32 cellular contexts compared by ENCODE assay signal in the genomic region with DNA sequence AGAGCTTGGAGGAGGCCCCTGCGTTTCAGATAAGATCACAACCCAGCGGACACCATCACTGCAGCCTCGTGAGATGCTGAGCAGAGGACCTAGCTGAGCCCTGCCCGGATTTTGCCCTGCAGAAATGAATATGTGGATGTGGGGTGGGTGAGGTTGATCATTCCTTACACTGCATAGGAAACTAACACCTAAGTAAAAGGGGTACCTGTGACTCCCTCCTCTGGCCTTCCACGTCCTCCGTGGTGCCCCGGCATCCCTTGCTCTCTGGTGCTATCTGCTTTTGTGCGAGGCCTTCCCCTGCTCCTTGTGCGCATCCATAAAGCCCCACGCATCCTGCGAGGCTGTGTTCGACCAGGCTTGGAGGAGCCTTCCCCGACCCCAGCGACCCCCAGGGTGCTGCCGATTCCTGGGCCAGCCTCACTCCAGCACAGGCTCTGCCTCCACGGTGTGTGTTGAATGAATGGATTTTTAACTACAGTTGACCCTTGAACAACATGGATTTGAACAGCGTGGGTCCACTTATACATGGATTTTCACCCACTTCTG. TPM values are rescaled to one million over a fixed set of nuclear protein-coding genes. Genes with fewer than 3 reads are reported as not detected.
A peak's percentile ranks its signal among the peaks of the same experiment; 100 is the strongest.
DNase-seq lines count a peak whose midpoint lies in the region; ATAC-seq, FAIRE-seq and TF ChIP-seq lines count a peak whose summit lies in the region.
"Had no signal": no experiment of that assay in that cellular context is flagged by ENCODE, and none has a peak within 500 bp of the region (broad histone marks: within the 10 kb centered on the region; RNA-seq: fewer than 3 reads in every experiment).

No MANE protein-coding gene starts in this region.

- H3K27ac ChIP-seq in astrocyte (ENCODE audit: low read depth, low read length) (no peak overlapping the region), mesendoderm (ENCODE audit: low read depth, low read length) (no peak overlapping the region), sigmoid colon (no peak overlapping the region)
- no peak overlapping the region for H3K27ac ChIP-seq in CD8-positive, alpha-beta T cell (ENCODE audit: low read depth, low read length)
- H3K27ac ChIP-seq: GM23248, SJSA1 had no signal

- H3K27me3 Mint-ChIP-seq in astrocyte (ENCODE audit: low read depth, unreplicated experiment), result peaks cover 34% of the 10 kb centered on the region
- H3K27me3 Mint-ChIP-seq in CD8-positive, alpha-beta T cell (ENCODE audit: low read depth), result peaks cover 4% of the 10 kb centered on the region

- no peak for TF ChIP-seq EP300 in sigmoid colon (IDR thresholded peaks at IDR 0.05)

- peaks cover 2% of the 10 kb centered on the region for H3K36me3 Mint-ChIP-seq in astrocyte (ENCODE audit: low read depth, unreplicated experiment)
- H3K36me3 Mint-ChIP-seq in CD8-positive, alpha-beta T cell, result no peaks in the 10 kb centered on the region
- H3K36me3 Mint-ChIP-seq: CD4-positive, alpha-beta memory T cell had no signal

- no peak overlapping the region for H2BK15ac ChIP-seq in mesendoderm (replicated peaks; ENCODE audit: low read depth)

- TF ChIP-seq POLR2A in sigmoid colon (IDR thresholded peaks at IDR 0.05), result no peak
- no peak for TF ChIP-seq POLR2A in GM12892 (IDR thresholded peaks at IDR 0.05; ENCODE audit: low read depth, low read length)

- H3K9ac ChIP-seq in astrocyte (ENCODE audit: low read length), result no peak overlapping the region
- no peak overlapping the region for H3K9ac ChIP-seq in mesendoderm (ENCODE audit: low read length)
- H3K9ac ChIP-seq: GM23248 had no signal

- no peak overlapping the region for H2AFZ ChIP-seq in astrocyte (ENCODE audit: low read depth, low read length)
- H2AFZ ChIP-seq: GM23248, PC-9 had no signal

- H4K5ac ChIP-seq in mesendoderm (ENCODE audit: low read length), result no peak overlapping the region

- H3K4me1 Mint-ChIP-seq in astrocyte (ENCODE audit: low read depth, unreplicated experiment), result peaks cover 5% of the 10 kb centered on the region
- H3K4me1 Mint-ChIP-seq in CD8-positive, alpha-beta T cell (ENCODE audit: low read depth), result no peaks in the 10 kb centered on the region
- H3K4me1 Mint-ChIP-seq: CD4-positive, alpha-beta memory T cell had no signal

- H3K79me2 ChIP-seq in astrocyte (ENCODE audit: insufficient read depth, low read length) (no peaks in the 10 kb centered on the region), mesendoderm (ENCODE audit: control insufficient read depth, insufficient read depth, low read length) (no peaks in the 10 kb centered on the region)

- WGBS in mesendoderm (ENCODE audit: extremely low coverage, insufficient coverage, low lambda C conversion rate), result no CpG with 5 or more reads among the region's 17 CpGs
- WGBS in sigmoid colon, 2 donors, result 86 to 89% methylated on average over 17 of the region's 17 CpGs

- no peak overlapping the region for H2BK5ac ChIP-seq in mesendoderm (ENCODE audit: low read length)

- H4K8ac ChIP-seq in mesendoderm (ENCODE audit: low read depth, low read length), result no peak overlapping the region

- no peak overlapping the region for H2BK120ac ChIP-seq in mesendoderm (ENCODE audit: low read depth, low read length)

- TF ChIP-seq CTCF in astrocyte (IDR thresholded peaks at IDR 0.05; ENCODE audit: insufficient read depth, low read depth, low read length) (no peak), sigmoid colon (IDR thresholded peaks at IDR 0.05) (no peak)
- TF ChIP-seq CTCF in CD8-positive, alpha-beta T cell (IDR thresholded peaks at IDR 0.05), result no peak

- no peak overlapping the region for H3K18ac ChIP-seq in mesendoderm (ENCODE audit: low read length)

- H3K23ac ChIP-seq in mesendoderm (ENCODE audit: low read length), result no peak overlapping the region

- H3K56ac ChIP-seq in mesendoderm (ENCODE audit: low read length), result peak overlapping the region; percentile 6

- H3K9me3 ChIP-seq in astrocyte (ENCODE audit: insufficient read depth, low read depth, low read length) (no peaks in the 10 kb centered on the region), sigmoid colon (no peaks in the 10 kb centered on the region)
- no peaks in the 10 kb centered on the region for H3K9me3 ChIP-seq in CD8-positive, alpha-beta T cell (ENCODE audit: low read length)
- H3K9me3 ChIP-seq: SJSA1 had no signal

- peaks cover 3% of the 10 kb centered on the region for H3K4me1 ChIP-seq in astrocyte (ENCODE audit: insufficient read depth, low read length)
- H3K4me1 ChIP-seq in mesendoderm (ENCODE audit: control insufficient read depth, low read depth, low read length), result peaks cover 5% of the 10 kb centered on the region
- H3K4me1 ChIP-seq in sigmoid colon, result no peaks in the 10 kb centered on the region
- H3K4me1 ChIP-seq in CD8-positive, alpha-beta T cell (ENCODE audit: insufficient read depth, low read length), result no peaks in the 10 kb centered on the region

- H3K79me1 ChIP-seq in mesendoderm (ENCODE audit: low read length), result no peaks in the 10 kb centered on the region

- POLR2A ChIA-PET in CD8-positive, alpha-beta T cell (lab: Charles Lee), result no interaction called here

- H3K4me3 ChIP-seq in H7 (ENCODE audit: insufficient read depth, low read depth, low read length) (no peak overlapping the region), astrocyte (ENCODE audit: insufficient read depth, low read depth, low read length) (no peak overlapping the region), mesendoderm (ENCODE audit: low read length) (no peak overlapping the region), sigmoid colon (no peak overlapping the region)
- no peak overlapping the region for H3K4me3 ChIP-seq in CD8-positive, alpha-beta T cell (ENCODE audit: low read depth, low read length)
- H3K4me3 ChIP-seq: GM23248, K562, PC-9, SJSA1 had no signal

- H3K4me2 ChIP-seq in astrocyte (ENCODE audit: low read length) (no peak overlapping the region), mesendoderm (ENCODE audit: low read length) (no peak overlapping the region)

- peak overlapping the region; percentile 53 for H3K27ac Mint-ChIP-seq in astrocyte (ENCODE audit: unreplicated experiment)
- no peak overlapping the region for H3K27ac Mint-ChIP-seq in CD8-positive, alpha-beta T cell
- H3K27ac Mint-ChIP-seq: CD4-positive, alpha-beta memory T cell had no signal

- intact Hi-C loops in sigmoid colon (cut with DNase I), result no loop called here
- intact Hi-C loops in CD8-positive, alpha-beta T cell (cut with DNase I, micrococcal nuclease), result no loop called here

- H2AK5ac ChIP-seq in mesendoderm (ENCODE audit: low read length), result no peak overlapping the region

- DNase-seq in H7, result peak; percentile 48
- no peak for DNase-seq in astrocyte (ENCODE audit: low read depth)
- no peak for DNase-seq in mesendoderm
- DNase-seq in sigmoid colon, result peak; percentile 56
- DNase-seq in CD8-positive, alpha-beta T cell, result no peak
- DNase-seq in NCI-H446 (lab: John Stamatoyannopoulos, UW), result no peak
- no peak for DNase-seq in GM12892 (ENCODE audit: insufficient read length)
- DNase-seq: C1 segment of cervical spinal cord, DMS 273 treated with DMSO at 0.1 percent for 48 hours, DMS79 treated with DMSO at 0.1 percent for 48 hours, GF-D8, GM23248, HCEC 1CT, Kasumi-1, NCI-H1092 treated with DMSO at 0.1 percent for 48 hours, NCI-H1436, NCI-H187 treated with DMSO at 0.1 percent for 48 hours, NCI-H2171 treated with DMSO at 0.1 percent for 48 hours, NCI-H446 treated with DMSO at 0.1 percent for 48 hours, NCI-H526 treated with DMSO at 0.1 percent for 48 hours, PC-9, Right ventricle myocardium superior had no signal

- no peak for ATAC-seq in GM18861 (IDR thresholded peaks at IDR 0.05; ENCODE audit: unreplicated experiment)
- no peak for ATAC-seq in CD8-positive, alpha-beta T cell
- ATAC-seq: HepG2, K562 had no signal

- CTCF ChIA-PET in CD8-positive, alpha-beta T cell (lab: Charles Lee), result no interaction called here

- H4K20me1 ChIP-seq in astrocyte (ENCODE audit: insufficient read depth, low read length), result no peaks in the 10 kb centered on the region

- no peak overlapping the region for H3K4me3 Mint-ChIP-seq in astrocyte (ENCODE audit: unreplicated experiment)
- no peak overlapping the region for H3K4me3 Mint-ChIP-seq in CD8-positive, alpha-beta T cell

- H3K9me3 Mint-ChIP-seq in astrocyte (ENCODE audit: unreplicated experiment), result no peaks in the 10 kb centered on the region
- no peaks in the 10 kb centered on the region for H3K9me3 Mint-ChIP-seq in CD8-positive, alpha-beta T cell
- H3K9me3 Mint-ChIP-seq: CD4-positive, alpha-beta memory T cell had no signal

- FAIRE-seq in astrocyte (lab: Jason Lieb, UNC) (no peak), GM12892 (lab: Jason Lieb, UNC) (no peak)
- FAIRE-seq: GM12891, GM19239, HepG2, K562 had no signal

- H3K27me3 ChIP-seq in H7 (ENCODE audit: control insufficient read depth, insufficient read depth, low read length) (no peaks in the 10 kb centered on the region), astrocyte (ENCODE audit: insufficient read depth, low read length) (no peaks in the 10 kb centered on the region), mesendoderm (ENCODE audit: insufficient read depth, low read length, poor library complexity) (no peaks in the 10 kb centered on the region), sigmoid colon (no peaks in the 10 kb centered on the region)
- no peaks in the 10 kb centered on the region for H3K27me3 ChIP-seq in CD8-positive, alpha-beta T cell (ENCODE audit: insufficient read depth, low read length)
- H3K27me3 ChIP-seq: SJSA1 had no signal

- no peaks in the 10 kb centered on the region for H3K36me3 ChIP-seq in H7 (replicated peaks; ENCODE audit: control insufficient read depth, insufficient read depth, low read length)
- no peaks in the 10 kb centered on the region for H3K36me3 ChIP-seq in astrocyte (ENCODE audit: insufficient read depth, low read length)
- H3K36me3 ChIP-seq in mesendoderm (ENCODE audit: control insufficient read depth, insufficient read depth, low read length), result no peaks in the 10 kb centered on the region
- H3K36me3 ChIP-seq in sigmoid colon, result no peaks in the 10 kb centered on the region
- H3K36me3 ChIP-seq in CD8-positive, alpha-beta T cell (ENCODE audit: insufficient read depth, low read length), result no peaks in the 10 kb centered on the region
- H3K36me3 ChIP-seq: SJSA1 had no signal

- H3K4ac ChIP-seq in mesendoderm (ENCODE audit: low read depth, low read length), result no peak overlapping the region

RNA-seq across cellular contexts. Expression of gene GPR78, which starts 25.6 kb away (rescaled TPM):
- 1.5 and 1.7 TPM in 2 replicates for total RNA-seq in H7 (2014; rRNA removed; shearing (Covaris generic))
- total RNA-seq in astrocyte, result 0.16 and 0.17 TPM in 2 replicates
- polyA plus RNA-seq in mesendoderm (2013, experiment 1 of 2), result 1.5 TPM
- polyA plus RNA-seq in mesendoderm (2013, experiment 2 of 2), result 1.4 TPM
- under 1 TPM in 1 of 4 donors, not detected in 3; 0.28 TPM for total RNA-seq in sigmoid colon
- under 1 TPM in 1 of 3 donors, not detected in 2; 0.04 TPM for polyA plus RNA-seq in sigmoid colon
- total RNA-seq in CD8-positive, alpha-beta T cell, result not detected
- not detected for polyA plus RNA-seq in GM12892 (2012; ENCODE audit: missing spikeins)
- total RNA-seq: A673; CD4-positive, alpha-beta memory T cell; GM23248; HT1080; Right ventricle myocardium superior; RPMI7951 had no signal
- polyA plus RNA-seq: CD4-positive, alpha-beta memory T cell had no signal

RNA-seq across cellular contexts. Expression of gene CPZ, which starts 37.9 kb away (rescaled TPM):
- total RNA-seq in H7 (2014; rRNA removed; shearing (Covaris generic)), result 25.3 and 29.7 TPM in 2 replicates
- total RNA-seq in astrocyte, result 6.3 and 6.8 TPM in 2 replicates
- polyA plus RNA-seq in mesendoderm (2013, experiment 1 of 2), result 20.5 TPM
- 19.9 TPM for polyA plus RNA-seq in mesendoderm (2013, experiment 2 of 2)
- total RNA-seq in sigmoid colon, result 1 to 10 TPM in 3 of 4 donors, under 1 TPM in 1; 0.54 to 8.3 (median 3.0) TPM
- polyA plus RNA-seq in sigmoid colon, result 1 to 10 TPM in 2 of 3 donors, under 1 TPM in 1; 0.46 to 2.4 (median 1.8) TPM
- total RNA-seq in CD8-positive, alpha-beta T cell, result not detected
- polyA plus RNA-seq in GM12892 (2012; ENCODE audit: missing spikeins), result not detected
- total RNA-seq: CD4-positive, alpha-beta memory T cell; HT1080; Right ventricle myocardium superior had no signal
- polyA plus RNA-seq: CD4-positive, alpha-beta memory T cell had no signal

Comparison
In these comparisons a context has a peak if more than half of its experiments do, and no peak if none do; other contexts are left out.
1. DNase-seq: peak in H7 (single experiment) and sigmoid colon (single experiment); none in astrocyte (single experiment), mesendoderm (single experiment), CD8-positive, alpha-beta T cell (0 of 7), NCI-H446 (0 of 2) and GM12892 (single experiment).